8 cellular contexts compared by ENCODE assay signal in the genomic region with DNA sequence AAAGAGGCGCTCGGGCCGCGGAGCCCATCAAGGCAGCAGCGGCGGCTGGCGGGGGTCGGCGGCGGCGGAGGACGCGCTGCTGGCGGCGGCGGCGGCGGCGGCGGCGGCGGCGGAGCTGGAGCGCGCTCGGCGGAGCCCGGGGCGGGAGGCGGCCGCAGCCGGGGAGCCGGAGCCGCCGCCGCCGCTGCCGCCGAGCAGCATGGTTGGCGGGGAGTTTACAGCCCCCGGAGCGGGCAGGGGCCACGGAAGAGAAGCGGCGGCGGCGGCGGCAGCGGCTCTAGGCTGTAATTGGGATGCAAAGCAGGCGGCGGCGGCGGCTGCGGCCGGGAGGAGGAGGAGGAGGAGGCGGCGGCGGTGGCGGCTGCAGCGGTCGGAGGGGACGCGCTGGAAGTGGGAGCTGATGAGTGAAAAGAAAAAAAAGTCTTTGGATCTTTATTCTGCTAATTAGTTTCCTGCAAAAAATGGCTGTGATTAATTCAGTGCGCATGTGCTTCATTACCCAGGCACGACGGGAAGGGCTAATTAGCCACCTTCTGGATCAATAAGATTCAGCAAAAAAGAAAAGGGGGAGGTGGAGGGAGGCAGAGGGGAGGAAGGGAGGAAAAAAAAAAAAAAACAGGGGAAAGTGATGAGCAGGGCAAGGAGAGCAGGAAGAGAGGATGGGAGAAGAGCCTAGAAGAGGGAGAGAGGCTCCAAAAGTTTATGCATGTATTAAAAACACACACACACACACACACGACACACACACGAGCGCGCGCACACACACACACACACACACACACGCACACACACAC. TPM values are rescaled to one million over a fixed set of nuclear protein-coding genes. Genes with fewer than 3 reads are reported as not detected.
DNase-seq lines count a peak whose midpoint lies in the region; FAIRE-seq and TF ChIP-seq lines count a peak whose summit lies in the region.

No MANE protein-coding gene starts in this region.

- FAIRE-seq in D721Med (lab: Jason Lieb, UNC): no peak

- H3K9me3 Mint-ChIP-seq in activated CD4-positive, alpha-beta memory T cell treated with anti-CD3 and anti-CD28 coated beads, Interleukin-2, amount 10 ng/mL, durations not matched to agents 7 days and 5 days: no peaks in the 10 kb centered on the region

- POLR2A ChIA-PET in activated CD4-positive, alpha-beta memory T cell treated with anti-CD3 and anti-CD28 coated beads, Interleukin-2, amount 10 ng/mL, durations not matched to agents 7 days and 5 days (lab: Charles Lee): interaction anchor here (0.6 kb wide), 1 partner anchor 1650 kb away, joined by 3 read pairs; no protein-coding TSS in a partner anchor

- H3K9me3 ChIP-seq in GM23248 (ENCODE audit: low read depth) (no peaks in the 10 kb centered on the region), parathyroid adenoma (ENCODE audit: control insufficient read depth, low read length) (no peaks in the 10 kb centered on the region)

- H3K36me3 ChIP-seq in GM23248 (ENCODE audit: low read depth) (no peaks in the 10 kb centered on the region), parathyroid adenoma (ENCODE audit: control insufficient read depth, insufficient read depth, low read length) (no peaks in the 10 kb centered on the region)

- WGBS in GM23248 (ENCODE audit: low coverage in 1 of 2, low lambda C conversion rate in 2 of 2, missing lambda C conversion rate in 2 of 2), 2 experiments: 0 to 1% methylated on average over 13 to 56 of the region's 72 CpGs

- peaks cover 46% of the 10 kb centered on the region for H3K4me1 ChIP-seq in GM23248 (ENCODE audit: insufficient read depth)
- H3K4me1 ChIP-seq in parathyroid adenoma: peaks cover 28% of the 10 kb centered on the region

- H3K9ac ChIP-seq in GM23248 (peak overlapping the region; percentile 74), parathyroid adenoma (no peak overlapping the region)

- no peak for TF ChIP-seq POLR2A in NB4 (IDR thresholded peaks at IDR 0.05; ENCODE audit: extremely low read depth, insufficient read length)

- H3F3A ChIP-seq in GM23248 (ENCODE audit: insufficient read depth): peaks cover 10% of the 10 kb centered on the region

- H2AFZ ChIP-seq in GM23248 (peak overlapping the region; percentile 82), parathyroid adenoma (peak overlapping the region; percentile 89)

- no peak overlapping the region for H3K27ac Mint-ChIP-seq in activated CD4-positive, alpha-beta memory T cell treated with anti-CD3 and anti-CD28 coated beads, Interleukin-2, amount 10 ng/mL, durations not matched to agents 7 days and 5 days

- H3K4me2 ChIP-seq in GM23248 (ENCODE audit: unreplicated experiment): peak overlapping the region; percentile 93
- H3K4me2 ChIP-seq in parathyroid adenoma (ENCODE audit: low read length): peak overlapping the region; percentile 74

- peaks cover 13% of the 10 kb centered on the region for H3K4me1 Mint-ChIP-seq in activated CD4-positive, alpha-beta memory T cell treated with anti-CD3 and anti-CD28 coated beads, Interleukin-2, amount 10 ng/mL, durations not matched to agents 7 days and 5 days

- no peaks in the 10 kb centered on the region for H3K27me3 ChIP-seq in GM23248 (replicated peaks; ENCODE audit: insufficient read depth)
- H3K27me3 ChIP-seq in parathyroid adenoma (ENCODE audit: control insufficient read depth, insufficient read depth, low read length): peaks cover 7% of the 10 kb centered on the region

- H3K79me2 ChIP-seq in GM23248 (ENCODE audit: insufficient read depth): peaks cover 60% of the 10 kb centered on the region
- peaks cover 17% of the 10 kb centered on the region for H3K79me2 ChIP-seq in parathyroid adenoma

- no peaks in the 10 kb centered on the region for H3K9me2 ChIP-seq in GM23248 (ENCODE audit: insufficient read depth)

- H3K4me3 ChIP-seq in GM23248 (peak overlapping the region; percentile 89), NB4 (ENCODE audit: low read depth, low read length) (peak overlapping the region; percentile 51), parathyroid adenoma (ENCODE audit: low read depth, low read length) (peak overlapping the region; percentile 70)

- H3K27ac ChIP-seq in GM23248 (peak overlapping the region; percentile 48), parathyroid adenoma (peak overlapping the region; percentile 77)

- H3K4me3 Mint-ChIP-seq in activated CD4-positive, alpha-beta memory T cell treated with anti-CD3 and anti-CD28 coated beads, Interleukin-2, amount 10 ng/mL, durations not matched to agents 7 days and 5 days: peak overlapping the region; percentile 64

- in situ Hi-C loops in GM23248 (cut with MboI): no loop called here

- peaks cover 70% of the 10 kb centered on the region for H3K27me3 Mint-ChIP-seq in activated CD4-positive, alpha-beta memory T cell treated with anti-CD3 and anti-CD28 coated beads, Interleukin-2, amount 10 ng/mL, durations not matched to agents 7 days and 5 days

- peak; percentile 36 to 92 (median 74) for DNase-seq in NCI-H1417 (lab: John Stamatoyannopoulos, UW)
- DNase-seq in NCI-H1417 treated with DMSO at 0.1 percent for 48 hours (lab: John Stamatoyannopoulos, UW): no peak
- peak; percentile 68 for DNase-seq in GM23248
- DNase-seq in NB4 (ENCODE audit: low read depth): peak; percentile 63
- DNase-seq in activated CD4-positive, alpha-beta memory T cell treated with anti-CD3 and anti-CD28 coated beads, Interleukin-2, amount 10 ng/mL, durations not matched to agents 7 days and 5 days: no peak
- DNase-seq in glomerular visceral epithelial cell (ENCODE audit: extremely low spot score): peak; percentile 51
- DNase-seq in D721Med (ENCODE audit: insufficient read length, low spot score): no peak

- TF ChIP-seq CTCF in NB4 (IDR thresholded peaks at IDR 0.05; ENCODE audit: low read depth, low read length) (no peak), parathyroid adenoma (IDR thresholded peaks at IDR 0.05) (no peak), D721Med (IDR thresholded peaks at IDR 0.05; ENCODE audit: insufficient read depth, missing control alignments) (no peak)

- CTCF ChIA-PET in activated CD4-positive, alpha-beta memory T cell treated with anti-CD3 and anti-CD28 coated beads, Interleukin-2, amount 10 ng/mL, durations not matched to agents 7 days and 5 days (lab: Charles Lee): no interaction called here

- no peaks in the 10 kb centered on the region for H3K36me3 Mint-ChIP-seq in activated CD4-positive, alpha-beta memory T cell treated with anti-CD3 and anti-CD28 coated beads, Interleukin-2, amount 10 ng/mL, durations not matched to agents 7 days and 5 days (ENCODE audit: low read depth)

- H4K20me1 ChIP-seq in GM23248 (ENCODE audit: insufficient read depth): no peaks in the 10 kb centered on the region

RNA-seq across cellular contexts. Expression of a gene that starts 10.9 kb away (rescaled TPM):
- total RNA-seq in GM23248 (2014; rRNA removed; shearing (Covaris generic)): 2.7 and 3.9 TPM in 2 replicates
- polyA plus RNA-seq in GM23248 (2016; fragmentation: Nextera tagmentation; extraction: Ambion mirVana): 2.8 and 2.9 TPM in 2 replicates
- under 1 TPM; 0.38 to 0.43 TPM for total RNA-seq in activated CD4-positive, alpha-beta memory T cell treated with anti-CD3 and anti-CD28 coated beads, Interleukin-2, amount 10 ng/mL, durations not matched to agents 7 days and 5 days

Comparison
In these comparisons a context has a peak if more than half of its experiments do, and no peak if none do; other contexts are left out.
1. DNase-seq: peak in NCI-H1417 (3 of 3), GM23248 (single experiment), NB4 (single experiment) and glomerular visceral epithelial cell (single experiment); none in NCI-H1417 treated with DMSO at 0.1 percent for 48 hours (single experiment), activated CD4-positive, alpha-beta memory T cell treated with anti-CD3 and anti-CD28 coated beads, Interleukin-2, amount 10 ng/mL, durations not matched to agents 7 days and 5 days (single experiment) and D721Med (single experiment).
2. Peak in every context shown above with its lines, with median percentiles within 50 percentile points of each other: H3K4me3 ChIP-seq.